In the genomic region with DNA sequence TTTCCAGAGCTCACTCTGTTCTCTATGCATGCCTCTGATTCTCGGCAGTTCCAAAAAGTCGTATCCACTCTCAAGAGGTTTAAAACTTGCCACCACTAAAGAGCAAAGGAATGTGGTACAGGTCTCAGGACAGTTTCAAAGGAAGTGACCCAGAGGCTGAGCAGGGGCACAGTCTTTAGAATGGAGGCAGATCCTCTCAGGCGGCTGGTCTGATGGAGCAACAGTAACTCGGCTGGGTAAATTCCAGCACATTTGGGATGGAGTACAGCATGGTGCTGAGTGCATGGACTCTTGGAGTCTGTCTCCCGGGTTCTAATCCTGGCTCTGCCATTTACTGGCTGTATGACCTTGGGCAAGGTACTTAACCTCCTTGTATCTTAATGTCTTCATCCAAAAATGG, we compare ENCODE assay signal across 1 cellular context.
TF ChIP-seq lines count a peak whose summit lies in the region.

No MANE protein-coding gene starts in this region.

TF ChIP-seq in SK-N-SH, 30 proteins besides CTCF, POLR2A, EP300 and RAD21:
- TF ChIP-seq RCOR1 (IDR thresholded peaks at IDR 0.05; ENCODE audit: low read length) (no peak), GATA2 (CRISPR knock-in tag; IDR thresholded peaks at IDR 0.05) (no peak), FOSL2 (IDR thresholded peaks at IDR 0.05; ENCODE audit: borderline replicate concordance, low read depth) (no peak), RXRA (IDR thresholded peaks at IDR 0.05; ENCODE audit: borderline replicate concordance, low read depth) (no peak), YY1 (IDR thresholded peaks at IDR 0.05; ENCODE audit: low read depth) (no peak), USF2 (IDR thresholded peaks at IDR 0.05; ENCODE audit: borderline replicate concordance, low read depth, low read length) (no peak), SIN3A (IDR thresholded peaks at IDR 0.05; ENCODE audit: borderline replicate concordance, low read depth, low read length) (no peak), RFX5 (IDR thresholded peaks at IDR 0.05; ENCODE audit: low read length) (no peak), MAX (IDR thresholded peaks at IDR 0.05; ENCODE audit: low read depth) (no peak), MXI1 (IDR thresholded peaks at IDR 0.05; ENCODE audit: low read depth, low read length) (no peak)
- TF ChIP-seq, protein P1, sequence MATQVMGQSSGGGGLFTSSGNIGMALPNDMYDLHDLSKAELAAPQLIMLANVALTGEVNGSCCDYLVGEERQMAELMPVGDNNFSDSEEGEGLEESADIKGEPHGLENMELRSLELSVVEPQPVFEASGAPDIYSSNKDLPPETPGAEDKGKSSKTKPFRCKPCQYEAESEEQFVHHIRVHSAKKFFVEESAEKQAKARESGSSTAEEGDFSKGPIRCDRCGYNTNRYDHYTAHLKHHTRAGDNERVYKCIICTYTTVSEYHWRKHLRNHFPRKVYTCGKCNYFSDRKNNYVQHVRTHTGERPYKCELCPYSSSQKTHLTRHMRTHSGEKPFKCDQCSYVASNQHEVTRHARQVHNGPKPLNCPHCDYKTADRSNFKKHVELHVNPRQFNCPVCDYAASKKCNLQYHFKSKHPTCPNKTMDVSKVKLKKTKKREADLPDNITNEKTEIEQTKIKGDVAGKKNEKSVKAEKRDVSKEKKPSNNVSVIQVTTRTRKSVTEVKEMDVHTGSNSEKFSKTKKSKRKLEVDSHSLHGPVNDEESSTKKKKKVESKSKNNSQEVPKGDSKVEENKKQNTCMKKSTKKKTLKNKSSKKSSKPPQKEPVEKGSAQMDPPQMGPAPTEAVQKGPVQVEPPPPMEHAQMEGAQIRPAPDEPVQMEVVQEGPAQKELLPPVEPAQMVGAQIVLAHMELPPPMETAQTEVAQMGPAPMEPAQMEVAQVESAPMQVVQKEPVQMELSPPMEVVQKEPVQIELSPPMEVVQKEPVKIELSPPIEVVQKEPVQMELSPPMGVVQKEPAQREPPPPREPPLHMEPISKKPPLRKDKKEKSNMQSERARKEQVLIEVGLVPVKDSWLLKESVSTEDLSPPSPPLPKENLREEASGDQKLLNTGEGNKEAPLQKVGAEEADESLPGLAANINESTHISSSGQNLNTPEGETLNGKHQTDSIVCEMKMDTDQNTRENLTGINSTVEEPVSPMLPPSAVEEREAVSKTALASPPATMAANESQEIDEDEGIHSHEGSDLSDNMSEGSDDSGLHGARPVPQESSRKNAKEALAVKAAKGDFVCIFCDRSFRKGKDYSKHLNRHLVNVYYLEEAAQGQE (IDR thresholded peaks at IDR 0.05; ENCODE audit: low read depth, low read length), result no peak
